ENCODE assay signal across 16 cellular contexts in genomic region chr3:65996605-65997004, GRCh38. TPM values are rescaled to one million over a fixed set of nuclear protein-coding genes. Genes with fewer than 3 reads are reported as not detected.
DNase-seq lines count a peak whose midpoint lies in the region; ATAC-seq, FAIRE-seq and TF ChIP-seq lines count a peak whose summit lies in the region.
"Had no signal": no experiment of that assay in that cellular context is flagged by ENCODE, and none has a peak within 500 bp of the region (broad histone marks: within the 10 kb centered on the region; RNA-seq: fewer than 3 reads in every experiment).

No MANE protein-coding gene starts in this region.

- H3K4me3 Mint-ChIP-seq in chondrocyte (ENCODE audit: unreplicated experiment): no peak overlapping the region

- peak overlapping the region; percentile 78 for H3K27ac Mint-ChIP-seq in chondrocyte (ENCODE audit: unreplicated experiment)

- DNase-seq in Right ventricle myocardium superior: no peak
- no peak for DNase-seq in cardiac septum (ENCODE audit: low spot score)
- DNase-seq in chondrocyte (ENCODE audit: low spot score): no peak
- DNase-seq in left colon: peak in 1 of 2 donors; percentile 9
- peak; percentile 23 for DNase-seq in urothelium cell line (ENCODE audit: low spot score)
- DNase-seq in GM10248 (ENCODE audit: extremely low spot score): no peak
- DNase-seq: activated CD4-positive, CD25-positive, alpha-beta regulatory T cell; activated T-cell treated with anti-CD3 and anti-CD28 coated beads, Interleukin-2, amount 50 U/mL, for 48 hours; aorta; GM23248; NCI-H1105 treated with DMSO at 0.1 percent for 48 hours; NCI-H69 had no signal

- ATAC-seq in Right ventricle myocardium superior (ENCODE audit: poor library complexity): peak; percentile 18
- ATAC-seq in left colon: peak; percentile 55
- ATAC-seq in GM21737 (IDR thresholded peaks at IDR 0.05; ENCODE audit: unreplicated experiment): no peak
- ATAC-seq in GM19452 (IDR thresholded peaks at IDR 0.05; ENCODE audit: unreplicated experiment): no peak
- ATAC-seq: A549 had no signal

- no peak for FAIRE-seq in urothelium cell line (lab: Jason Lieb, UNC)
- FAIRE-seq: A549, HTR-8/SVneo had no signal

- no peak for TF ChIP-seq CTCF in chondrocyte (IDR thresholded peaks at IDR 0.05)
- no peak for TF ChIP-seq CTCF in GM10248 (IDR thresholded peaks at IDR 0.05; ENCODE audit: control extremely low read depth, extremely low read depth, low read depth, missing control alignments)

- H3K27me3 Mint-ChIP-seq in chondrocyte (ENCODE audit: low read depth): no peaks in the 10 kb centered on the region

- H3K4me1 Mint-ChIP-seq in chondrocyte (ENCODE audit: low read depth): peaks cover 37% of the 10 kb centered on the region

- H3K9me3 Mint-ChIP-seq in chondrocyte (ENCODE audit: low read depth): no peaks in the 10 kb centered on the region

- no peaks in the 10 kb centered on the region for H3K36me3 Mint-ChIP-seq in chondrocyte (ENCODE audit: low read depth)

- CTCF ChIA-PET in GM10248 (lab: Yijun Ruan, JAX): interaction anchor here (1.7 to 2.6 kb wide), 2 partner anchors 8 to 10 kb away, joined by 5 to 6 read pairs; no protein-coding TSS in a partner anchor

- POLR2A ChIA-PET in GM10248 (lab: Yijun Ruan, JAX): interaction anchor here (0.6 kb wide), 1 partner anchor 11 kb away, joined by 5 read pairs; no protein-coding TSS in a partner anchor

- intact Hi-C loops in Right ventricle myocardium superior (cut with DNase I) (no loop called here), cardiac septum (cut with DNase I) (no loop called here), left colon (cut with DNase I, micrococcal nuclease) (no loop called here)

RNA-seq across cellular contexts. Expression of gene MAGI1, which starts 42.1 kb away (rescaled TPM):
- 34.1 TPM for total RNA-seq in Right ventricle myocardium superior
- total RNA-seq in cardiac septum: 69.4 TPM
- total RNA-seq in chondrocyte: 18.7 to 19.3 TPM (median 18.9 TPM) in 3 replicates
- total RNA-seq in left colon: 10 to 100 TPM; 45.9 to 49.2 TPM

Comparison
In these comparisons a context has a peak if more than half of its experiments do, and no peak if none do; other contexts are left out.
1. ATAC-seq: peak in Right ventricle myocardium superior (single experiment) and left colon (single experiment); none in GM21737 (single experiment) and GM19452 (single experiment).